15 cellular contexts compared by ENCODE assay signal in genomic region chr6:107361568-107362270, GRCh38.
DNase-seq lines count a peak whose midpoint lies in the region; ATAC-seq, FAIRE-seq and TF ChIP-seq lines count a peak whose summit lies in the region.
"Had no signal": no experiment of that assay in that cellular context is flagged by ENCODE, and none has a peak within 500 bp of the region (broad histone marks: within the 10 kb centered on the region; RNA-seq: fewer than 3 reads in every experiment).

No MANE protein-coding gene starts in this region.

- CTCF ChIA-PET in WTC11 (lab: Charles Lee) = interaction anchor here (1.1 to 2.4 kb wide), 2 partner anchors 44 to 98 kb away, joined by 3 to 8 read pairs; partner anchors contain the start of gene PDSS2

- no peaks in the 10 kb centered on the region for H3K27me3 Mint-ChIP-seq in WTC11 (ENCODE audit: low read depth)
- no peaks in the 10 kb centered on the region for H3K27me3 Mint-ChIP-seq in naive thymus-derived CD8-positive, alpha-beta T cell
- H3K27me3 Mint-ChIP-seq: activated naive CD8-positive, alpha-beta T cell treated with anti-CD3 and anti-CD28 coated beads, Interleukin-2, amount 50 U/mL, for 24 hours had no signal

- POLR2A ChIA-PET in WTC11 (lab: Charles Lee) = no interaction called here
- POLR2A ChIA-PET in naive thymus-derived CD8-positive, alpha-beta T cell (lab: Charles Lee) = no interaction called here

- TF ChIP-seq CTCF in WTC11 (IDR thresholded peaks at IDR 0.05) = no peak

- DNase-seq in NCI-H2196 (lab: John Stamatoyannopoulos, UW; ENCODE audit: unreplicated experiment) = peak; percentile 12
- DNase-seq in NCI-H2196 treated with DMSO at 0.1 percent for 48 hours (lab: John Stamatoyannopoulos, UW; ENCODE audit: unreplicated experiment) = no peak
- DNase-seq in WTC11 (ENCODE audit: low spot score) = no peak
- peak; percentile 18 for DNase-seq in iPS-NIHi7 (ENCODE audit: extremely low spot score)
- DNase-seq in urothelium cell line (ENCODE audit: low spot score) = peak; percentile 2
- no peak for DNase-seq in naive thymus-derived CD8-positive, alpha-beta T cell
- DNase-seq: 8988T; activated CD8-positive, alpha-beta memory T cell treated with anti-CD3 and anti-CD28 coated beads, Interleukin-2, amount 50 U/mL, for 48 hours; activated naive CD8-positive, alpha-beta T cell treated with anti-CD3 and anti-CD28 coated beads, Interleukin-2, amount 50 U/mL, for 24 hours; DND-41; effector CD8-positive, alpha-beta T cell; NCI-H1436; tibial artery had no signal

- peaks cover 11% of the 10 kb centered on the region for H3K4me1 Mint-ChIP-seq in WTC11
- H3K4me1 Mint-ChIP-seq in naive thymus-derived CD8-positive, alpha-beta T cell = peaks cover 0 to 5% (median 0%) of the 10 kb centered on the region in 4 donors
- H3K4me1 Mint-ChIP-seq: activated naive CD8-positive, alpha-beta T cell treated with anti-CD3 and anti-CD28 coated beads, Interleukin-2, amount 50 U/mL, for 24 hours had no signal

- peaks cover 7% of the 10 kb centered on the region for H3K9me3 Mint-ChIP-seq in WTC11
- peaks cover 0 to 20% (median 11%) of the 10 kb centered on the region in 9 donors for H3K9me3 Mint-ChIP-seq in naive thymus-derived CD8-positive, alpha-beta T cell

- H3K4me3 Mint-ChIP-seq in WTC11 = no peak overlapping the region
- H3K4me3 Mint-ChIP-seq in naive thymus-derived CD8-positive, alpha-beta T cell = no peak overlapping the region
- H3K4me3 Mint-ChIP-seq: activated naive CD8-positive, alpha-beta T cell treated with anti-CD3 and anti-CD28 coated beads, Interleukin-2, amount 50 U/mL, for 24 hours had no signal

- FAIRE-seq in urothelium cell line (lab: Jason Lieb, UNC) = no peak

- H3K27ac Mint-ChIP-seq in WTC11 = peak overlapping the region; percentile 63
- peak overlapping the region in 1 of 10 donors; percentile 13 for H3K27ac Mint-ChIP-seq in naive thymus-derived CD8-positive, alpha-beta T cell
- H3K27ac Mint-ChIP-seq: activated naive CD8-positive, alpha-beta T cell treated with anti-CD3 and anti-CD28 coated beads, Interleukin-2, amount 50 U/mL, for 24 hours had no signal

- peaks cover 14% of the 10 kb centered on the region for H3K36me3 Mint-ChIP-seq in WTC11
- H3K36me3 Mint-ChIP-seq in naive thymus-derived CD8-positive, alpha-beta T cell = peaks cover 23 to 37% (median 34%) of the 10 kb centered on the region in 3 donors

- ATAC-seq in WTC11 (peak; percentile 86), HG02642 (IDR thresholded peaks at IDR 0.05; ENCODE audit: poor library complexity, unreplicated experiment) (no peak), GM18858 (IDR thresholded peaks at IDR 0.05; ENCODE audit: unreplicated experiment) (no peak)
- ATAC-seq in naive thymus-derived CD8-positive, alpha-beta T cell = no peak
- ATAC-seq: activated naive CD8-positive, alpha-beta T cell treated with anti-CD3 and anti-CD28 coated beads, Interleukin-2, amount 50 U/mL, for 24 hours had no signal

TF ChIP-seq in WTC11, 78 proteins besides CTCF, POLR2A, EP300 and RAD21:
- no peak for TF ChIP-seq ZNF219 (CRISPR knock-in tag; IDR thresholded peaks at IDR 0.05; ENCODE audit: borderline replicate concordance)

Comparison
In these comparisons a context has a peak if more than half of its experiments do, and no peak if none do; other contexts are left out.
1. DNase-seq: peak in NCI-H2196 (single experiment), iPS-NIHi7 (single experiment) and urothelium cell line (single experiment); none in NCI-H2196 treated with DMSO at 0.1 percent for 48 hours (single experiment), WTC11 (single experiment) and naive thymus-derived CD8-positive, alpha-beta T cell (0 of 10).